In the genomic region with DNA sequence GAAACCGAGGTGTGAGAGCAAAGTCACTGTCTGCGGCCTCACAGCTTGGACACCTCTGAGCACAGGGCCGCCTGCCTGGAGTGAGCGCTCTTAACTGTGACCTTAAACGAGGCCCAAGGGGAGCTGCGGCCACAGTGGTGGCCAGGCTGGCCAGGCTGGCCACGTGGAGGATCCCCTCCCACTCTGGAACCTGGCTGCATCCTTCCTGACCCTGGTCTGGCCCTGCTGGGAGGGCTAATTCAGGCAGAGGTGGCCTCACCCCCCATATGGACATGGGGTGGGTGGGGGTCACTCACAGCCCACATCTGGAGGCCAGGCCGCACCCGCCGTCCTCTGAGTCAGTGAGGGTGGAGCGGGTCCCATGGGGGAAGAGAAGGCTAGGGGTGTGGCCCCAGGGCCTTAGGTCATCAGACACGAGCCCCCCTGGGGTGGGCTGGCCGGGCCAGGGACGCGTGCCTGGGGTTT, we compare ENCODE assay signal across 1 cellular context.
TF ChIP-seq lines count a peak whose summit lies in the region.

No MANE protein-coding gene starts in this region.

TF ChIP-seq in HepG2, 621 proteins besides CTCF, POLR2A, EP300 and RAD21:
- TF ChIP-seq, protein P1, sequence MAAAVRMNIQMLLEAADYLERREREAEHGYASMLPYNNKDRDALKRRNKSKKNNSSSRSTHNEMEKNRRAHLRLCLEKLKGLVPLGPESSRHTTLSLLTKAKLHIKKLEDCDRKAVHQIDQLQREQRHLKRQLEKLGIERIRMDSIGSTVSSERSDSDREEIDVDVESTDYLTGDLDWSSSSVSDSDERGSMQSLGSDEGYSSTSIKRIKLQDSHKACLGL (CRISPR knock-in tag; IDR thresholded peaks at IDR 0.05) = peak; percentile 21; the same call in 1 of the 2 replicates
- peak; percentile 21; the same call in 1 of the 2 replicates for TF ChIP-seq MAX (IDR thresholded peaks at IDR 0.05)
- TF ChIP-seq, protein P2, sequence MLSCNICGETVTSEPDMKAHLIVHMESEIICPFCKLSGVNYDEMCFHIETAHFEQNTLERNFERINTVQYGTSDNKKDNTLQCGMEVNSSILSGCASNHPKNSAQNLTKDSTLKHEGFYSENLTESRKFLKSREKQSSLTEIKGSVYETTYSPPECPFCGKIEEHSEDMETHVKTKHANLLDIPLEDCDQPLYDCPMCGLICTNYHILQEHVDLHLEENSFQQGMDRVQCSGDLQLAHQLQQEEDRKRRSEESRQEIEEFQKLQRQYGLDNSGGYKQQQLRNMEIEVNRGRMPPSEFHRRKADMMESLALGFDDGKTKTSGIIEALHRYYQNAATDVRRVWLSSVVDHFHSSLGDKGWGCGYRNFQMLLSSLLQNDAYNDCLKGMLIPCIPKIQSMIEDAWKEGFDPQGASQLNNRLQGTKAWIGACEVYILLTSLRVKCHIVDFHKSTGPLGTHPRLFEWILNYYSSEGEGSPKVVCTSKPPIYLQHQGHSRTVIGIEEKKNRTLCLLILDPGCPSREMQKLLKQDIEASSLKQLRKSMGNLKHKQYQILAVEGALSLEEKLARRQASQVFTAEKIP (CRISPR knock-in tag; IDR thresholded peaks at IDR 0.05; ENCODE audit: borderline replicate concordance) = no peak
- TF ChIP-seq RBFOX2 (IDR thresholded peaks at IDR 0.05; ENCODE audit: low read depth, low read length) = peak; percentile 53
- no peak for TF ChIP-seq MNT (IDR thresholded peaks at IDR 0.05)
- TF ChIP-seq MTA1 (CRISPR knock-in tag; IDR thresholded peaks at IDR 0.05; ENCODE audit: borderline replicate concordance) = peak; percentile 38; the same call in 1 of the 2 replicates
- peak; percentile 83 for TF ChIP-seq AGO2 (optimal IDR thresholded peaks at IDR 0.05; ENCODE audit: low read depth, low read length)
- TF ChIP-seq, protein P3, sequence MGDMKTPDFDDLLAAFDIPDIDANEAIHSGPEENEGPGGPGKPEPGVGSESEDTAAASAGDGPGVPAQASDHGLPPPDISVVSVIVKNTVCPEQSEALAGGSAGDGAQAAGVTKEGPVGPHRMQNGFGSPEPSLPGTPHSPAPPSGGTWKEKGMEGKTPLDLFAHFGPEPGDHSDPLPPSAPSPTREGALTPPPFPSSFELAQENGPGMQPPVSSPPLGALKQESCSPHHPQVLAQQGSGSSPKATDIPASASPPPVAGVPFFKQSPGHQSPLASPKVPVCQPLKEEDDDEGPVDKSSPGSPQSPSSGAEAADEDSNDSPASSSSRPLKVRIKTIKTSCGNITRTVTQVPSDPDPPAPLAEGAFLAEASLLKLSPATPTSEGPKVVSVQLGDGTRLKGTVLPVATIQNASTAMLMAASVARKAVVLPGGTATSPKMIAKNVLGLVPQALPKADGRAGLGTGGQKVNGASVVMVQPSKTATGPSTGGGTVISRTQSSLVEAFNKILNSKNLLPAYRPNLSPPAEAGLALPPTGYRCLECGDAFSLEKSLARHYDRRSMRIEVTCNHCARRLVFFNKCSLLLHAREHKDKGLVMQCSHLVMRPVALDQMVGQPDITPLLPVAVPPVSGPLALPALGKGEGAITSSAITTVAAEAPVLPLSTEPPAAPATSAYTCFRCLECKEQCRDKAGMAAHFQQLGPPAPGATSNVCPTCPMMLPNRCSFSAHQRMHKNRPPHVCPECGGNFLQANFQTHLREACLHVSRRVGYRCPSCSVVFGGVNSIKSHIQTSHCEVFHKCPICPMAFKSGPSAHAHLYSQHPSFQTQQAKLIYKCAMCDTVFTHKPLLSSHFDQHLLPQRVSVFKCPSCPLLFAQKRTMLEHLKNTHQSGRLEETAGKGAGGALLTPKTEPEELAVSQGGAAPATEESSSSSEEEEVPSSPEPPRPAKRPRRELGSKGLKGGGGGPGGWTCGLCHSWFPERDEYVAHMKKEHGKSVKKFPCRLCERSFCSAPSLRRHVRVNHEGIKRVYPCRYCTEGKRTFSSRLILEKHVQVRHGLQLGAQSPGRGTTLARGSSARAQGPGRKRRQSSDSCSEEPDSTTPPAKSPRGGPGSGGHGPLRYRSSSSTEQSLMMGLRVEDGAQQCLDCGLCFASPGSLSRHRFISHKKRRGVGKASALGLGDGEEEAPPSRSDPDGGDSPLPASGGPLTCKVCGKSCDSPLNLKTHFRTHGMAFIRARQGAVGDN (CRISPR knock-in tag; IDR thresholded peaks at IDR 0.05) = peak; percentile 42
